15 cellular contexts compared by ENCODE assay signal in genomic region chr5:68000805-68001204, GRCh38.
A peak's percentile ranks its signal among the peaks of the same experiment; 100 is the strongest.
DNase-seq lines count a peak whose midpoint lies in the region; ATAC-seq and TF ChIP-seq lines count a peak whose summit lies in the region.
"Had no signal": no experiment of that assay in that cellular context is flagged by ENCODE, and none has a peak within 500 bp of the region (broad histone marks: within the 10 kb centered on the region; RNA-seq: fewer than 3 reads in every experiment).

No MANE protein-coding gene starts in this region.

- no peaks in the 10 kb centered on the region for H3K79me2 ChIP-seq in Loucy (ENCODE audit: insufficient read depth, low read length)

- H2AFZ ChIP-seq in Loucy (ENCODE audit: low read length): peak overlapping the region; percentile 65; the same call in 1 of the 2 replicates

- H3K27ac ChIP-seq in epithelial cell of prostate (peak overlapping the region; percentile 22), upper lobe of left lung (peak overlapping the region in 1 of 4 donors; percentile 70), psoas muscle (no peak overlapping the region)
- H3K27ac ChIP-seq: 22Rv1; BLaER1 treated with 17β-estradiol and CSF1 and Interleukin-3, amounts not matched to agents 10 nM and 100 nM had no signal

- H4K20me1 ChIP-seq in Loucy (ENCODE audit: insufficient read depth, low read length, poor library complexity, severe bottlenecking): no peaks in the 10 kb centered on the region
- H4K20me1 ChIP-seq: BLaER1 treated with 17β-estradiol and CSF1 and Interleukin-3, amounts not matched to agents 10 nM and 100 nM had no signal

- intact Hi-C loops in psoas muscle (cut with DNase I): no loop called here

- peaks cover 4% of the 10 kb centered on the region for H3K4me1 ChIP-seq in Loucy (ENCODE audit: insufficient read depth, low read length, poor library complexity, severe bottlenecking)
- H3K4me1 ChIP-seq in upper lobe of left lung: peaks cover 4 to 15% (median 13%) of the 10 kb centered on the region in 4 donors
- no peaks in the 10 kb centered on the region for H3K4me1 ChIP-seq in psoas muscle

- H3K9me3 ChIP-seq in Loucy (ENCODE audit: insufficient read depth, low read depth, low read length) (no peaks in the 10 kb centered on the region), upper lobe of left lung (no peaks in the 10 kb centered on the region), psoas muscle (no peaks in the 10 kb centered on the region)
- H3K9me3 ChIP-seq: BLaER1 treated with 17β-estradiol and CSF1 and Interleukin-3, amounts not matched to agents 10 nM and 100 nM had no signal

- no peaks in the 10 kb centered on the region for H3K27me3 ChIP-seq in Loucy (ENCODE audit: insufficient read depth, low read length, poor library complexity, severe bottlenecking)
- no peaks in the 10 kb centered on the region for H3K27me3 ChIP-seq in upper lobe of left lung
- H3K27me3 ChIP-seq in psoas muscle (ENCODE audit: insufficient read depth in 3 of 3, low read length in 2 of 3): no peaks in the 10 kb centered on the region
- H3K27me3 ChIP-seq: BLaER1 treated with 17β-estradiol and CSF1 and Interleukin-3, amounts not matched to agents 10 nM and 100 nM had no signal

- no peak for TF ChIP-seq EP300 in upper lobe of left lung (IDR thresholded peaks at IDR 0.05)

- ATAC-seq in upper lobe of left lung (ENCODE audit: low FRiP score in 2 of 2) (no peak), psoas muscle (no peak)

- no peak overlapping the region for H3K4me2 ChIP-seq in Loucy (ENCODE audit: low read depth, low read length, poor library complexity, severe bottlenecking)
- H3K4me2 ChIP-seq: BLaER1 treated with 17β-estradiol and CSF1 and Interleukin-3, amounts not matched to agents 10 nM and 100 nM had no signal

- no peak for TF ChIP-seq CTCF in AG10803 (conservative IDR thresholded peaks at IDR 0.05; ENCODE audit: low read length)
- no peak for TF ChIP-seq CTCF in Loucy (conservative IDR thresholded peaks at IDR 0.05; ENCODE audit: low read length)
- TF ChIP-seq CTCF in upper lobe of left lung (IDR thresholded peaks at IDR 0.05): no peak
- TF ChIP-seq CTCF in psoas muscle (IDR thresholded peaks at IDR 0.05): no peak

- no peak overlapping the region for H3K9ac ChIP-seq in Loucy (ENCODE audit: low read depth, low read length, poor library complexity, severe bottlenecking)
- H3K9ac ChIP-seq: BLaER1 treated with 17β-estradiol and CSF1 and Interleukin-3, amounts not matched to agents 10 nM and 100 nM had no signal

- H3K36me3 ChIP-seq in Loucy (ENCODE audit: insufficient read depth, low read length) (no peaks in the 10 kb centered on the region), upper lobe of left lung (no peaks in the 10 kb centered on the region), psoas muscle (ENCODE audit: insufficient read depth in 1 of 2, low read depth in 1 of 2) (no peaks in the 10 kb centered on the region)
- H3K36me3 ChIP-seq: BLaER1 treated with 17β-estradiol and CSF1 and Interleukin-3, amounts not matched to agents 10 nM and 100 nM had no signal

- no peak overlapping the region for H3K4me3 ChIP-seq in AG10803 (ENCODE audit: low read length)
- H3K4me3 ChIP-seq in Loucy (ENCODE audit: low read length, poor library complexity, severe bottlenecking): no peak overlapping the region
- no peak overlapping the region for H3K4me3 ChIP-seq in upper lobe of left lung
- no peak overlapping the region for H3K4me3 ChIP-seq in psoas muscle
- H3K4me3 ChIP-seq: BLaER1 treated with 17β-estradiol and CSF1 and Interleukin-3, amounts not matched to agents 10 nM and 100 nM had no signal

- DNase-seq in AG10803 (ENCODE audit: low read depth) (peak; percentile 45), epithelial cell of prostate (ENCODE audit: low read depth, low spot score) (no peak), lung microvascular endothelial cell (ENCODE audit: low read depth in 2 of 2) (peak; percentile 18 to 32), upper lobe of left lung (no peak), GF-D8 (lab: John Stamatoyannopoulos, UW) (no peak), psoas muscle (no peak)
- DNase-seq in activated naive CD4-positive, alpha-beta T cell treated with anti-CD3 and anti-CD28 coated beads, Interleukin-2, amount 50 U/mL, for 16 hours: no peak
- DNase-seq: Calu3; CD4-positive, CD25-positive, alpha-beta regulatory T cell; DMS 273 treated with DMSO at 0.1 percent for 48 hours; GOT3; H9 had no signal

- no peak for TF ChIP-seq POLR2A in upper lobe of left lung (IDR thresholded peaks at IDR 0.05)

- H3F3A ChIP-seq in Loucy (ENCODE audit: low read depth): no peaks in the 10 kb centered on the region

- no peaks in the 10 kb centered on the region for H3K9me2 ChIP-seq in Loucy (replicated peaks; ENCODE audit: low read depth, low read length)

Comparison
In these comparisons a context has a peak if more than half of its experiments do, and no peak if none do; other contexts are left out.
1. DNase-seq: peak in AG10803 (single experiment) and lung microvascular endothelial cell (2 of 2); none in epithelial cell of prostate (single experiment), upper lobe of left lung (0 of 2), activated naive CD4-positive, alpha-beta T cell treated with anti-CD3 and anti-CD28 coated beads, Interleukin-2, amount 50 U/mL, for 16 hours (single experiment), GF-D8 (single experiment) and psoas muscle (0 of 2).